25 cellular contexts compared by ENCODE assay signal in the genomic region with DNA sequence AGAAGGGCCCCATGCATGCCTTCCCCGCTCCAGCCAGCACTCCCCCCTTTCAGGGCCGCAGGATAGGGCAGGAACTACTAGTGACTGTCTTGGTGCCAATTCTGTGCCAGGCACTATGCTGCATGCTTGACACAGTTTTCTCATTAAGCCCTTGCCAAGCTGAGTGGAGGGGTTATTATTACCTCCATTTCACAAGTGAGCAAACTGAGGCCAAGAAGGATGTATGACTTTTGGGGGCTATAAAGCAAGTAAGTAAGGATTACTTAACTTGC.
"Had no signal": no experiment of that assay in that cellular context is flagged by ENCODE, and none has a peak within 500 bp of the region (broad histone marks: within the 10 kb centered on the region; RNA-seq: fewer than 3 reads in every experiment).

No MANE protein-coding gene starts in this region.

- H3K36me3 ChIP-seq: colonic mucosa, lower lobe of right lung, thoracic aorta, vagina had no signal

- FAIRE-seq: endothelial cell of umbilical vein, frontal cortex had no signal

- H3K27me3 ChIP-seq: body of pancreas, colonic mucosa, vagina had no signal

- H3K27ac ChIP-seq: body of pancreas, colonic mucosa, lower lobe of right lung, parathyroid adenoma, thoracic aorta, vagina had no signal

- H2AFZ ChIP-seq: parathyroid adenoma had no signal

- H3K27me3 Mint-ChIP-seq: activated CD4-positive, alpha-beta memory T cell treated with anti-CD3 and anti-CD28 coated beads for 36 hours; type B pancreatic cell had no signal

- H3K4me3 ChIP-seq: body of pancreas, colonic mucosa, dorsolateral prefrontal cortex, lower lobe of right lung, thoracic aorta, vagina had no signal

- H3K9me3 Mint-ChIP-seq: activated CD4-positive, alpha-beta memory T cell treated with anti-CD3 and anti-CD28 coated beads for 36 hours; activated naive CD8-positive, alpha-beta T cell treated with anti-CD3 and anti-CD28 coated beads, Interleukin-2, amount 50 U/mL, for 24 hours; activated T-helper 1 cell treated with anti-CD3 and anti-CD28 coated beads, Interleukin-12 subunit alpha, Interleukin-12 subunit beta, Interleukin-2, Interleukin-4 antibody, amounts not matched to agents 30 ng/mL and 10 ng/mL and 1 ng/mL, durations not matched to agents 14 hours and 24 hours and 36 hours; effector memory CD8-positive, alpha-beta T cell; naive B cell; stimulated activated naive B cell treated with anti-CD40 and anti-IgM and Interleukin-4, amounts not matched to agents 10 μg/mL and 1 μg/mL and 100 μg/mL, for 72 hours; type B pancreatic cell had no signal

- H3K9me3 ChIP-seq: body of pancreas, colonic mucosa, lower lobe of right lung, thoracic aorta, vagina had no signal

- DNase-seq: activated CD4-positive, alpha-beta memory T cell treated with anti-CD3 and anti-CD28 coated beads for 36 hours; activated CD4-positive, alpha-beta T cell treated with anti-CD3 and anti-CD28 coated beads for 48 hours; activated CD8-positive, alpha-beta memory T cell treated with anti-CD3 and anti-CD28 coated beads, Interleukin-2, amount 10 ng/mL, durations not matched to agents 7 days and 5 days; activated gamma-delta T cell; activated naive CD4-positive, alpha-beta T cell treated with anti-CD3 and anti-CD28 coated beads, Interleukin-2, amount 50 U/mL, for 16 hours; activated naive CD8-positive, alpha-beta T cell treated with anti-CD3 and anti-CD28 coated beads, Interleukin-2, amount 50 U/mL, for 24 hours; colonic mucosa; effector memory CD8-positive, alpha-beta T cell; left colon; lower lobe of right lung; naive B cell; stimulated activated CD4-positive, alpha-beta T cell treated with anti-CD3 and anti-CD28 coated beads, Interleukin-2, amount 100 ng/mL, for 48 hours; stimulated activated CD8-positive, alpha-beta memory T cell treated with anti-CD3 and anti-CD28 coated beads, Interleukin-4, amount 100 ng/mL, for 48 hours; stimulated activated naive B cell treated with anti-CD40 and anti-IgM and Interleukin-4, amounts not matched to agents 10 μg/mL and 1 μg/mL and 100 μg/mL, for 72 hours had no signal

- ATAC-seq: activated CD8-positive, alpha-beta memory T cell treated with anti-CD3 and anti-CD28 coated beads, Interleukin-2, amount 10 ng/mL, durations not matched to agents 7 days and 5 days; activated naive CD8-positive, alpha-beta T cell treated with anti-CD3 and anti-CD28 coated beads, Interleukin-2, amount 50 U/mL, for 24 hours; body of pancreas; effector memory CD8-positive, alpha-beta T cell; esophagus mucosa; left colon; sciatic nerve; stimulated activated naive B cell treated with anti-CD40 and anti-IgM and Interleukin-4, amounts not matched to agents 10 μg/mL and 1 μg/mL and 100 μg/mL, for 72 hours had no signal

- H3K4me1 Mint-ChIP-seq: activated CD8-positive, alpha-beta memory T cell treated with anti-CD3 and anti-CD28 coated beads, Interleukin-2, amount 10 ng/mL, durations not matched to agents 7 days and 5 days; activated naive CD8-positive, alpha-beta T cell treated with anti-CD3 and anti-CD28 coated beads, Interleukin-2, amount 50 U/mL, for 24 hours; naive B cell; stimulated activated naive B cell treated with anti-CD40 and anti-IgM and Interleukin-4, amounts not matched to agents 10 μg/mL and 1 μg/mL and 100 μg/mL, for 72 hours had no signal

- H3K4me1 ChIP-seq: body of pancreas, colonic mucosa, lower lobe of right lung had no signal

- H3K27ac Mint-ChIP-seq: activated CD4-positive, alpha-beta memory T cell treated with anti-CD3 and anti-CD28 coated beads for 36 hours; activated CD8-positive, alpha-beta memory T cell treated with anti-CD3 and anti-CD28 coated beads, Interleukin-2, amount 10 ng/mL, durations not matched to agents 7 days and 5 days; activated naive CD8-positive, alpha-beta T cell treated with anti-CD3 and anti-CD28 coated beads, Interleukin-2, amount 50 U/mL, for 24 hours; activated T-helper 1 cell treated with anti-CD3 and anti-CD28 coated beads, Interleukin-12 subunit alpha, Interleukin-12 subunit beta, Interleukin-2, Interleukin-4 antibody, amounts not matched to agents 30 ng/mL and 10 ng/mL and 1 ng/mL, durations not matched to agents 14 hours and 24 hours and 36 hours; effector memory CD8-positive, alpha-beta T cell; naive B cell; stimulated activated naive B cell treated with anti-CD40 and anti-IgM and Interleukin-4, amounts not matched to agents 10 μg/mL and 1 μg/mL and 100 μg/mL, for 72 hours; type B pancreatic cell had no signal

- H3K36me3 Mint-ChIP-seq: activated CD4-positive, alpha-beta memory T cell treated with anti-CD3 and anti-CD28 coated beads for 36 hours; activated CD8-positive, alpha-beta memory T cell treated with anti-CD3 and anti-CD28 coated beads, Interleukin-2, amount 10 ng/mL, durations not matched to agents 7 days and 5 days; naive B cell; stimulated activated naive B cell treated with anti-CD40 and anti-IgM and Interleukin-4, amounts not matched to agents 10 μg/mL and 1 μg/mL and 100 μg/mL, for 72 hours; type B pancreatic cell had no signal

- H3K79me2 ChIP-seq: parathyroid adenoma had no signal

- H3K4me3 Mint-ChIP-seq: activated CD4-positive, alpha-beta memory T cell treated with anti-CD3 and anti-CD28 coated beads for 36 hours; activated CD8-positive, alpha-beta memory T cell treated with anti-CD3 and anti-CD28 coated beads, Interleukin-2, amount 10 ng/mL, durations not matched to agents 7 days and 5 days; activated naive CD8-positive, alpha-beta T cell treated with anti-CD3 and anti-CD28 coated beads, Interleukin-2, amount 50 U/mL, for 24 hours; activated T-helper 1 cell treated with anti-CD3 and anti-CD28 coated beads, Interleukin-12 subunit alpha, Interleukin-12 subunit beta, Interleukin-2, Interleukin-4 antibody, amounts not matched to agents 30 ng/mL and 10 ng/mL and 1 ng/mL, durations not matched to agents 14 hours and 24 hours and 36 hours; effector memory CD8-positive, alpha-beta T cell; naive B cell; stimulated activated naive B cell treated with anti-CD40 and anti-IgM and Interleukin-4, amounts not matched to agents 10 μg/mL and 1 μg/mL and 100 μg/mL, for 72 hours; type B pancreatic cell had no signal

- H3K9ac ChIP-seq: parathyroid adenoma had no signal
